Comparison of ENCODE assay signal across 8 cellular contexts in the genomic region with DNA sequence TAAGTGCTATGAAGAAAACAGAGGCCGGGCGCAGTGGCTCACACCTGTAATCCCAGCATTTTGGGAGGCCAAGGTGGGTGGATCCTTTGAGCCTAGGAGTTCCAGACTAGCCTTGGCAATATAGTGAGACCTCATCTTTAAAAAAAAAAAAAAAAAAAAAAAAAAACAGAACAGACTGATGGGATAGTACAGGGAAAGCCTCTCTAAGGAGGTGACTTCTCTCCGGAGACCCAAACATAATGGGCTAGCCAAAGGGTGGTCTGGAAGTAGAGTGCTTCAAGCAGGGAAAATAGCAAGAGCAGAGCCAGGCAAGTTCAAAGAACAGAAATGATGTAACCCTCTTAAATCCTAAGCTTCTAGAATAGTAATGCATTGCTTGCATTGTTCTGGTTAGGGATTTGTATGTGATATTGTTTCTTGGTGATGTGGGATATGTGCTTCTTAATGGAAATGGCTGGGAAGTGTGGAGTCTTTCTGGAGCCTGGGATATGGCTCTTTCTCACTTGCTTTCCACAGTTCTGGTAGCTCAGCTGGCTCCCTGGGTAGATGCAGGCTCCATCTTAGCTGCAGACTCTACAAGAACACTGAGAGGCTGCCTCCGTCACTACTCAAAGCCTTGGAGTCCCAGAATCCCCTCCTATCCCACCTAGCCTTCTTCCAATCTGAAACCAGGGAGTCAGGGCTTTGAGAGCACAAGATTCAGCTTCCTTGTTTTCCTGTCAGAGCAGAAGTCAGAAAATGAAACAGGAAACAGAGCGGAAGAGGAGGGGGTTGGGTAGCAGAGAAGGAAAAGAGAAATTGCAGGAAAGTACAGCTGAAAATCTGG. TPM values are rescaled to one million over a fixed set of nuclear protein-coding genes. Genes with fewer than 3 reads are reported as not detected.
DNase-seq lines count a peak whose midpoint lies in the region; ATAC-seq, FAIRE-seq and TF ChIP-seq lines count a peak whose summit lies in the region.

No MANE protein-coding gene starts in this region.

- FAIRE-seq in A549 (lab: Jason Lieb, UNC): no peak

- peak overlapping the region; percentile 84 for H3K4me3 Mint-ChIP-seq in activated CD8-positive, alpha-beta T cell treated with anti-CD3 and anti-CD28 coated beads, Interleukin-2, amount 10 ng/mL, durations not matched to agents 7 days and 5 days
- peak overlapping the region; percentile 99 for H3K4me3 Mint-ChIP-seq in stimulated activated effector memory CD8-positive, alpha-beta T cell treated with anti-CD3 and anti-CD28 coated beads, Interleukin-12 subunit alpha, Interleukin-12 subunit beta, amount 100 ng/mL, for 72 hours

- peaks cover 83% of the 10 kb centered on the region for H3K4me1 Mint-ChIP-seq in activated CD8-positive, alpha-beta T cell treated with anti-CD3 and anti-CD28 coated beads, Interleukin-2, amount 10 ng/mL, durations not matched to agents 7 days and 5 days (ENCODE audit: low read depth)
- peaks cover 85% of the 10 kb centered on the region for H3K4me1 Mint-ChIP-seq in stimulated activated effector memory CD8-positive, alpha-beta T cell treated with anti-CD3 and anti-CD28 coated beads, Interleukin-12 subunit alpha, Interleukin-12 subunit beta, amount 100 ng/mL, for 72 hours

- H3K27ac Mint-ChIP-seq in activated CD8-positive, alpha-beta T cell treated with anti-CD3 and anti-CD28 coated beads, Interleukin-2, amount 10 ng/mL, durations not matched to agents 7 days and 5 days: peak overlapping the region; percentile 100
- H3K27ac Mint-ChIP-seq in stimulated activated effector memory CD8-positive, alpha-beta T cell treated with anti-CD3 and anti-CD28 coated beads, Interleukin-12 subunit alpha, Interleukin-12 subunit beta, amount 100 ng/mL, for 72 hours: peak overlapping the region; percentile 100

- no peak for TF ChIP-seq EP300 in A549 (IDR thresholded peaks at IDR 0.05)

- H3K27me3 ChIP-seq in HUES48 (ENCODE audit: control insufficient read depth, insufficient read depth, low read length) (no peaks in the 10 kb centered on the region), iPS-20b (ENCODE audit: insufficient read depth, low read length) (no peaks in the 10 kb centered on the region)

- WGBS in A549 (ENCODE audit: missing lambda C conversion rate): 91% methylated on average over 5 of the region's 5 CpGs

- TF ChIP-seq RAD21 in A549 (conservative IDR thresholded peaks at IDR 0.05 in 1 of 2, IDR thresholded peaks at IDR 0.05 in 1 of 2): no peak

- peaks cover 44% of the 10 kb centered on the region for H3K36me3 Mint-ChIP-seq in activated CD8-positive, alpha-beta T cell treated with anti-CD3 and anti-CD28 coated beads, Interleukin-2, amount 10 ng/mL, durations not matched to agents 7 days and 5 days (ENCODE audit: low read depth)
- peaks cover 54% of the 10 kb centered on the region for H3K36me3 Mint-ChIP-seq in stimulated activated effector memory CD8-positive, alpha-beta T cell treated with anti-CD3 and anti-CD28 coated beads, Interleukin-12 subunit alpha, Interleukin-12 subunit beta, amount 100 ng/mL, for 72 hours

- no peak for TF ChIP-seq CTCF in A549 (IDR thresholded peaks at IDR 0.05)

- CTCF ChIA-PET in A549 (lab: Yijun Ruan, JAX): interaction anchor here (0.7 to 3.4 kb wide), 3 partner anchors 24 to 184 kb away, joined by 3 to 18 read pairs (median 6); no protein-coding TSS in a partner anchor
- CTCF ChIA-PET in activated CD8-positive, alpha-beta T cell treated with anti-CD3 and anti-CD28 coated beads, Interleukin-2, amount 10 ng/mL, durations not matched to agents 7 days and 5 days (lab: Charles Lee): interaction anchor here (0.8 to 8.9 kb wide), 13 partner anchors 9 to 369 kb away, joined by 3 to 334 read pairs (median 6); no protein-coding TSS in a partner anchor

- H3K9me3 ChIP-seq in A549: no peaks in the 10 kb centered on the region
- H3K9me3 ChIP-seq in HUES48 (ENCODE audit: control insufficient read depth, insufficient read depth, low read length): no peaks in the 10 kb centered on the region
- no peaks in the 10 kb centered on the region for H3K9me3 ChIP-seq in iPS-20b (ENCODE audit: insufficient read depth, low read depth, low read length)

- peaks cover 27% of the 10 kb centered on the region for H3K36me3 ChIP-seq in HUES48 (ENCODE audit: control insufficient read depth, insufficient read depth, low read length)
- H3K36me3 ChIP-seq in iPS-20b (ENCODE audit: insufficient read depth, low read depth, low read length): peaks cover 27% of the 10 kb centered on the region

- peak overlapping the region; percentile 84 to 100; a peak in 5 of 6 replicates for H3K27ac ChIP-seq in A549
- H3K27ac ChIP-seq in HUES48 (ENCODE audit: low read depth, low read length): peak overlapping the region; percentile 99
- H3K27ac ChIP-seq in iPS-20b (ENCODE audit: low read length): peak overlapping the region; percentile 94

- no peaks in the 10 kb centered on the region for H3K27me3 Mint-ChIP-seq in activated CD8-positive, alpha-beta T cell treated with anti-CD3 and anti-CD28 coated beads, Interleukin-2, amount 10 ng/mL, durations not matched to agents 7 days and 5 days (ENCODE audit: low read depth)

- POLR2A ChIA-PET in A549 (lab: Yijun Ruan, JAX): interaction anchor here (1.1 to 3.8 kb wide), 3 partner anchors 88 to 149 kb away, joined by 3 to 15 read pairs (median 6); no protein-coding TSS in a partner anchor
- POLR2A ChIA-PET in activated CD8-positive, alpha-beta T cell treated with anti-CD3 and anti-CD28 coated beads, Interleukin-2, amount 10 ng/mL, durations not matched to agents 7 days and 5 days (lab: Charles Lee): interaction anchor here (0.7 to 8.3 kb wide), 12 partner anchors 14 to 285 kb away, joined by 3 to 325 read pairs (median 3); partner anchors contain the start of genes ARID1A and GPATCH3

- H3K9me3 Mint-ChIP-seq in activated CD8-positive, alpha-beta T cell treated with anti-CD3 and anti-CD28 coated beads, Interleukin-2, amount 10 ng/mL, durations not matched to agents 7 days and 5 days (ENCODE audit: insufficient read depth): no peaks in the 10 kb centered on the region
- no peaks in the 10 kb centered on the region for H3K9me3 Mint-ChIP-seq in stimulated activated effector memory CD8-positive, alpha-beta T cell treated with anti-CD3 and anti-CD28 coated beads, Interleukin-12 subunit alpha, Interleukin-12 subunit beta, amount 100 ng/mL, for 72 hours

- DNase-seq in A549 (ENCODE audit: low read depth in 1 of 2, low spot score in 1 of 2): no peak
- peak; percentile 40 for DNase-seq in activated CD8-positive, alpha-beta T cell treated with anti-CD3 and anti-CD28 coated beads, Interleukin-2, amount 10 ng/mL, durations not matched to agents 7 days and 5 days
- no peak for DNase-seq in stimulated activated effector memory CD8-positive, alpha-beta T cell treated with anti-CD3 and anti-CD28 coated beads, Interleukin-12 subunit alpha, Interleukin-12 subunit beta, amount 100 ng/mL, for 72 hours (ENCODE audit: low spot score in 2 of 2)
- no peak for DNase-seq in DMS79 treated with DMSO at 0.1 percent for 48 hours (lab: John Stamatoyannopoulos, UW)

- H3K4me2 ChIP-seq in A549: peak overlapping the region; percentile 94

- peaks cover 54% of the 10 kb centered on the region for H3K4me1 ChIP-seq in A549
- peaks cover 34% of the 10 kb centered on the region for H3K4me1 ChIP-seq in HUES48 (ENCODE audit: control insufficient read depth, insufficient read depth, low read length)
- peaks cover 24% of the 10 kb centered on the region for H3K4me1 ChIP-seq in iPS-20b (ENCODE audit: insufficient read depth, low read length)

- no peak overlapping the region for H3K4me3 ChIP-seq in A549
- H3K4me3 ChIP-seq in HUES48 (ENCODE audit: low read depth, low read length): no peak overlapping the region
- no peak overlapping the region for H3K4me3 ChIP-seq in iPS-20b (ENCODE audit: low read length)

- ATAC-seq in A549: no peak
- ATAC-seq in activated CD8-positive, alpha-beta T cell treated with anti-CD3 and anti-CD28 coated beads, Interleukin-2, amount 10 ng/mL, durations not matched to agents 7 days and 5 days: no peak
- ATAC-seq in stimulated activated effector memory CD8-positive, alpha-beta T cell treated with anti-CD3 and anti-CD28 coated beads, Interleukin-12 subunit alpha, Interleukin-12 subunit beta, amount 100 ng/mL, for 72 hours: no peak
- ATAC-seq in HG02763 (IDR thresholded peaks at IDR 0.05; ENCODE audit: unreplicated experiment): no peak
- ATAC-seq in GM21529 (IDR thresholded peaks at IDR 0.05; ENCODE audit: unreplicated experiment): no peak

- H3K9ac ChIP-seq in HUES48 (ENCODE audit: low read depth, low read length) (peak overlapping the region; percentile 21; the same call in 1 of the 2 replicates), iPS-20b (ENCODE audit: low read depth, low read length) (peak overlapping the region; percentile 95; the same call in 1 of the 2 replicates)

- TF ChIP-seq POLR2A in A549 (IDR thresholded peaks at IDR 0.05; ENCODE audit: low read length): no peak

TF ChIP-seq in A549, 52 proteins besides CTCF, POLR2A, EP300 and RAD21 (continues in another document):
- TF ChIP-seq ZNF302 (CRISPR knock-in tag; IDR thresholded peaks at IDR 0.05) (no peak), NPAS2 (CRISPR knock-in tag; IDR thresholded peaks at IDR 0.05; ENCODE audit: borderline replicate concordance) (no peak), HDAC2 (IDR thresholded peaks at IDR 0.05) (no peak), ZC3H11A (IDR thresholded peaks at IDR 0.05) (no peak)

RNA-seq across cellular contexts. Expression of gene PIGV, which starts 1.9 kb away (rescaled TPM):
- polyA plus RNA-seq in A549 (2011; rRNA removed) (16.2 and 21.7 TPM in 2 replicates), A549 (2017; fragmentation: RNase III; extraction: RNeasy Plus Mini Kit Qiagen cat#74134 plus additional on column Dnase treatment) (6.1 to 7.0 TPM (median 6.6 TPM) in 3 replicates)
- 4.3 and 7.3 TPM in 2 replicates for polyA plus RNA-seq in A549 (2012; cell fraction: cytosol; rRNA removed)
- polyA plus RNA-seq in A549 (2012; cell fraction: nucleus; rRNA removed): 6.0 and 7.6 TPM in 2 replicates
- polyA minus RNA-seq in A549 (2011; rRNA and poly(A)+ RNA removed): 23.4 and 30.7 TPM in 2 replicates
- 10 to 100 TPM; 19.9 to 20.3 TPM for total RNA-seq in activated CD8-positive, alpha-beta T cell treated with anti-CD3 and anti-CD28 coated beads, Interleukin-2, amount 10 ng/mL, durations not matched to agents 7 days and 5 days

RNA-seq across cellular contexts. Expression of gene ZDHHC18, which starts 40.7 kb away (rescaled TPM):
- polyA plus RNA-seq in A549 (2011; rRNA removed) (20.0 and 27.0 TPM in 2 replicates), A549 (2017; fragmentation: RNase III; extraction: RNeasy Plus Mini Kit Qiagen cat#74134 plus additional on column Dnase treatment) (15.0 to 16.2 TPM (median 15.7 TPM) in 3 replicates)
- polyA plus RNA-seq in A549 (2012; cell fraction: cytosol; rRNA removed): 37.2 and 48.1 TPM in 2 replicates
- polyA plus RNA-seq in A549 (2012; cell fraction: nucleus; rRNA removed): 44.4 and 45.8 TPM in 2 replicates
- polyA minus RNA-seq in A549 (2011; rRNA and poly(A)+ RNA removed): 39.5 and 46.1 TPM in 2 replicates
- 10 to 100 TPM; 47.6 to 50.9 TPM for total RNA-seq in activated CD8-positive, alpha-beta T cell treated with anti-CD3 and anti-CD28 coated beads, Interleukin-2, amount 10 ng/mL, durations not matched to agents 7 days and 5 days
